ENCODE assay signal across 6 cellular contexts in the genomic region with DNA sequence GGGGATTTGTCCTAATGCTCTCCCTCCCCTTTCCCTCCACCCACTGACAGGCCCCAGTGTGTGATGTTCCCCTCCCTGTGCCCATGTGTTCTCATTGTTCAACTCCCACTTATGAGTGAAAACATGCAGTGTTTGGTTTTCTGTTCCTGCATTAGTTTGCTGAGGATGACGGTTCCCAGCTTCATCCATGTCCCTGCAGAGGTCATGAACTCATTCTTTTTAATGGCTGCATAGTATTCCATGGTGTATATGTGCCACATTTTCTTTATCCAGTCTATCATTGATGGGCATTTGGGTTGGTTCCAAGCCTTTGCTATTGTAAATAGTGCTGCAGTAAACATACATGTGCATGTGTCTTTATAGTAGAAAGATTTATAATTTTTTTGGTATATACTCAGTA. TPM values are rescaled to one million over a fixed set of nuclear protein-coding genes. Genes with fewer than 3 reads are reported as not detected.
DNase-seq lines count a peak whose midpoint lies in the region; ATAC-seq, FAIRE-seq and TF ChIP-seq lines count a peak whose summit lies in the region.
"Not testable (repeated sequence)": the region's sequence is repeated elsewhere in the genome, so short reads cannot be mapped to it uniquely, and the experiment has no call there.
"Had no signal": no experiment of that assay in that cellular context is flagged by ENCODE, and none has a peak within 500 bp of the region (broad histone marks: within the 10 kb centered on the region; RNA-seq: fewer than 3 reads in every experiment).

No MANE protein-coding gene starts in this region.

- H3K9me1 ChIP-seq in K562 (ENCODE audit: control insufficient read depth, insufficient read depth, low read length), result not testable (repeated sequence)

- not testable (repeated sequence) for H4K20me1 ChIP-seq in K562 (replicated peaks; ENCODE audit: control insufficient read depth, insufficient read depth, low read length)

- not testable (repeated sequence) for TF ChIP-seq POLR2A in K562 (conservative IDR thresholded peaks at IDR 0.05)

- H3K9me3 ChIP-seq in HEK293 (ENCODE audit: control insufficient read depth, insufficient read depth, low read depth, low read length); K562 (replicated peaks; ENCODE audit: control insufficient read depth, insufficient read depth, low read depth, low read length): not testable (repeated sequence)

- TF ChIP-seq EP300 in K562 (IDR thresholded peaks at IDR 0.05; ENCODE audit: low read length), result not testable (repeated sequence)

- not testable (repeated sequence) for FAIRE-seq in K562 (lab: Jason Lieb, UNC)

- H3K27ac ChIP-seq in HEK293 (ENCODE audit: extremely low read depth, low read depth, low read length); K562 (ENCODE audit: extremely low read depth, low read depth, low read length): not testable (repeated sequence)

- not testable (repeated sequence) for TF ChIP-seq RAD21 in K562 (CRISPR knock-in tag; conservative IDR thresholded peaks at IDR 0.05 in 1 of 2, IDR thresholded peaks at IDR 0.05 in 1 of 2)

- BruUV-seq in K562 (replicated peaks; lab: Mats Ljungman, UMichigan), result not testable (repeated sequence)

- H2AFZ ChIP-seq in K562 (ENCODE audit: low read depth, low read length), result not testable (repeated sequence)

- intact Hi-C loops in K562 (cut with micrococcal nuclease), result not testable (repeated sequence)

- TF ChIP-seq CTCF in HEK293 (tag by site-specific recombination; IDR thresholded peaks at IDR 0.05); K562 (IDR thresholded peaks at IDR 0.05 in 2 of 3, conservative IDR thresholded peaks at IDR 0.05 in 1 of 3; ENCODE audit: insufficient read depth in 2 of 3, low read depth in 1 of 3, low read length in 3 of 3): not testable (repeated sequence)

- not testable (repeated sequence) for H3K4me2 ChIP-seq in K562 (ENCODE audit: insufficient read depth, low read length)

- DNase-seq in K562 (ENCODE audit: extremely low read depth in 1 of 4, low spot score in 3 of 4), result not testable (repeated sequence)

- not testable (repeated sequence) for H3K36me3 ChIP-seq in HEK293 (ENCODE audit: control insufficient read depth in 2 of 2, insufficient read depth in 1 of 2, low read length in 2 of 2); K562 (ENCODE audit: control insufficient read depth, insufficient read depth, low read length)

- WGBS in K562 (ENCODE audit: insufficient coverage, low coverage, missing lambda C conversion rate), result 13% methylated on average over 1 of the region's 1 CpG

- POLR2A ChIA-PET in HEK293 (lab: Yijun Ruan, JAX); K562 (lab: Yijun Ruan, JAX): not testable (repeated sequence)

- H3K27me3 ChIP-seq in K562 (ENCODE audit: control insufficient read depth in 2 of 2, insufficient read depth in 2 of 2, low read length in 2 of 2), result not testable (repeated sequence)

- H3K79me2 ChIP-seq in K562 (ENCODE audit: control insufficient read depth, insufficient read depth, low read length), result not testable (repeated sequence)

- H3K4me1 ChIP-seq in HEK293 (ENCODE audit: control insufficient read depth, insufficient read depth, low read length); K562 (replicated peaks in 1 of 2; ENCODE audit: control insufficient read depth in 2 of 2, insufficient read depth in 2 of 2, low read length in 2 of 2): not testable (repeated sequence)

- CTCF ChIA-PET in HEK293 (lab: Yijun Ruan, JAX); K562 (lab: Yijun Ruan, JAX; ENCODE audit: low intra/inter-chr PET ratio): not testable (repeated sequence)

- not testable (repeated sequence) for ATAC-seq in K562

- not testable (repeated sequence) for H3K4me3 ChIP-seq in HEK293 (ENCODE audit: low read depth, low read length); K562

- in situ Hi-C loops in K562 (cut with MboI), result not testable (repeated sequence)

- not testable (repeated sequence) for H3K9ac ChIP-seq in K562 (ENCODE audit: insufficient read depth in 1 of 2, low read depth in 2 of 2, low read length in 2 of 2)

TF ChIP-seq in HEK293, 187 proteins besides CTCF, POLR2A, EP300 and RAD21:
- TF ChIP-seq ZNF146 (tag by site-specific recombination; IDR thresholded peaks at IDR 0.05), result peak; percentile 51; the same call in 1 of the 2 replicates

TF ChIP-seq in K562, 482 proteins besides CTCF, POLR2A, EP300 and RAD21:
- peak; percentile 75 for TF ChIP-seq ZNF146 (CRISPR knock-in tag; IDR thresholded peaks at IDR 0.05; ENCODE audit: unreplicated experiment)

RNA-seq across cellular contexts. Expression of a gene that starts 26.9 kb away (rescaled TPM):
- total RNA-seq in K562 (2011; cell fraction: chromatin; rRNA removed; ENCODE audit: low replicate concordance), result 0.44 and 0.46 TPM in 2 replicates
- 0.26 and 0.67 TPM in 2 replicates for total RNA-seq in K562 (2011; cell fraction: nucleolus; rRNA removed)
- 0.15 and 0.84 TPM in 2 replicates for total RNA-seq in K562 (2011; cell fraction: nucleoplasm; rRNA removed)
- total RNA-seq in K562 (2014; rRNA removed) (0.04 TPM in 1 of 2 replicates, not detected in the other), K562 (2014; rRNA removed; fragmentation: Illumina TruSeq; extraction: Trizol) (0.06 and 0.07 TPM in 2 replicates), K562 (2015; rRNA removed; fragmentation: Illumina TruSeq; extraction: Trizol) (0.11 and 0.18 TPM in 2 replicates), K562 (2021) (0.13 and 0.16 TPM in 2 replicates)
- polyA plus RNA-seq in K562 (2011; rRNA removed) (0.04 and 0.08 TPM in 2 replicates), K562 (2014; fragmentation: Illumina TruSeq; extraction: Trizol) (not detected in 2 replicates), K562 (2014; fragmentation: Nextera tagmentation; extraction: Ambion mirVana) (not detected), K562 (2014; rRNA removed) (0.12 TPM in 1 of 2 replicates, not detected in the other)
- polyA plus RNA-seq in K562 (2011; cell fraction: cytosol; rRNA removed), result not detected in 2 replicates
- 0.15 and 0.20 TPM in 2 replicates for polyA plus RNA-seq in K562 (2011; cell fraction: nucleus; rRNA removed)
- polyA plus RNA-seq in K562 (2012), result 0.08 TPM in 1 of 2 replicates, not detected in the other
- polyA minus RNA-seq in K562 (2011; rRNA and poly(A)+ RNA removed), result 0.09 and 0.11 TPM in 2 replicates
- polyA minus RNA-seq in K562 (2011; cell fraction: cytosol; rRNA and poly(A)+ RNA removed), result not detected in 2 replicates
- polyA minus RNA-seq in K562 (2011; cell fraction: nucleus; rRNA and poly(A)+ RNA removed), result 0.67 and 0.89 TPM in 2 replicates
- polyA plus RNA-seq: CD14-positive monocyte; CD4-positive, alpha-beta memory T cell; CD4-positive, CD25-positive, alpha-beta regulatory T cell; CD8-positive, alpha-beta memory T cell had no signal

RNA-seq across cellular contexts. Expression of a gene that starts 37.5 kb away (rescaled TPM):
- total RNA-seq in K562 (2011; cell fraction: chromatin; rRNA removed; ENCODE audit: low replicate concordance), result 398 and 1,192 TPM in 2 replicates
- 248 and 269 TPM in 2 replicates for total RNA-seq in K562 (2011; cell fraction: nucleolus; rRNA removed)
- total RNA-seq in K562 (2011; cell fraction: nucleoplasm; rRNA removed), result 608 and 1,001 TPM in 2 replicates
- total RNA-seq in K562 (2014; rRNA removed), result 140 and 148 TPM in 2 replicates
- total RNA-seq in K562 (2014; rRNA removed; fragmentation: Illumina TruSeq; extraction: Trizol), result 354 and 388 TPM in 2 replicates
- 259 and 301 TPM in 2 replicates for total RNA-seq in K562 (2015; rRNA removed; fragmentation: Illumina TruSeq; extraction: Trizol)
- 166 and 180 TPM in 2 replicates for total RNA-seq in K562 (2021)
- 230 and 328 TPM in 2 replicates for polyA plus RNA-seq in K562 (2011; rRNA removed)
- 27.3 and 90.3 TPM in 2 replicates for polyA plus RNA-seq in K562 (2011; cell fraction: cytosol; rRNA removed)
- polyA plus RNA-seq in K562 (2011; cell fraction: nucleus; rRNA removed), result 381 and 434 TPM in 2 replicates
- 100 and 143 TPM in 2 replicates for polyA plus RNA-seq in K562 (2012)
- polyA plus RNA-seq in K562 (2014; fragmentation: Illumina TruSeq; extraction: Trizol), result 184 and 206 TPM in 2 replicates
- 100 to 1,000 TPM; 177 to 180 TPM for polyA plus RNA-seq in K562 (2014; fragmentation: Nextera tagmentation; extraction: Ambion mirVana)
- polyA plus RNA-seq in K562 (2014; rRNA removed), result 265 and 294 TPM in 2 replicates
- polyA minus RNA-seq in K562 (2011; rRNA and poly(A)+ RNA removed), result 611 and 695 TPM in 2 replicates
- polyA minus RNA-seq in K562 (2011; cell fraction: cytosol; rRNA and poly(A)+ RNA removed), result 123 and 133 TPM in 2 replicates
- polyA minus RNA-seq in K562 (2011; cell fraction: nucleus; rRNA and poly(A)+ RNA removed), result 396 and 579 TPM in 2 replicates
